Comparison of ENCODE assay signal across 1 cellular context in genomic region chr4:113461281-113461680, GRCh38.
TF ChIP-seq lines count a peak whose summit lies in the region.

No MANE protein-coding gene starts in this region.

TF ChIP-seq in H1, 55 proteins besides CTCF, POLR2A, EP300 and RAD21 (continued from another document):
- TF ChIP-seq TCF12 (IDR thresholded peaks at IDR 0.05; ENCODE audit: low read depth, low read length) = no peak
- no peak for TF ChIP-seq NRF1 (IDR thresholded peaks at IDR 0.05; ENCODE audit: low read depth, low read length)
- TF ChIP-seq TEAD4 (IDR thresholded peaks at IDR 0.05; ENCODE audit: low read depth, low read length) = no peak
- no peak for TF ChIP-seq ZNF274 (IDR thresholded peaks at IDR 0.05; ENCODE audit: borderline replicate concordance, extremely low read depth, low read length)
- TF ChIP-seq KDM5A (IDR thresholded peaks at IDR 0.05; ENCODE audit: low read length) = no peak
TF ChIP-seq in H1: peak in this region for 0.
